Comparison of ENCODE assay signal across 15 cellular contexts in genomic region chr17:59778996-59779395, GRCh38.
DNase-seq lines count a peak whose midpoint lies in the region; ATAC-seq and TF ChIP-seq lines count a peak whose summit lies in the region.
"Had no signal": no experiment of that assay in that cellular context is flagged by ENCODE, and none has a peak within 500 bp of the region (broad histone marks: within the 10 kb centered on the region; RNA-seq: fewer than 3 reads in every experiment).

No MANE protein-coding gene starts in this region.

- no peaks in the 10 kb centered on the region for H3K4me1 ChIP-seq in breast epithelium
- H3K4me1 ChIP-seq in mesenchymal stem cell (ENCODE audit: control insufficient read depth, insufficient read depth, low read depth, low read length): peaks cover 4% of the 10 kb centered on the region
- H3K4me1 ChIP-seq in PC-9 (replicated peaks; ENCODE audit: insufficient read depth): peaks cover 51% of the 10 kb centered on the region

- DNase-seq in MCF 10A (ENCODE audit: unreplicated experiment): no peak
- no peak for DNase-seq in breast epithelium (ENCODE audit: low spot score in 2 of 2)
- DNase-seq in activated B cell treated with CpG ODN at 0.5 μM for 24 hours: no peak
- DNase-seq in mesenchymal stem cell: no peak
- no peak for DNase-seq in type B pancreatic cell (ENCODE audit: extremely low spot score, unreplicated experiment)
- no peak for DNase-seq in PC-9
- DNase-seq in stimulated activated CD4-positive, alpha-beta T cell treated with anti-CD3 and anti-CD28 coated beads, Interleukin-2, amount 100 ng/mL, for 24 hours: no peak
- no peak for DNase-seq in RPMI8226
- DNase-seq: activated effector memory CD4-positive, alpha-beta T cell treated with anti-CD3 and anti-CD28 coated beads, Interleukin-2, amount 50 U/mL, for 16 hours; midbrain; NCI-H1694; NCI-H446; psoas muscle had no signal

- CTCF ChIA-PET in MCF 10A (lab: Yijun Ruan, JAX): interaction anchor here (0.7 to 1.4 kb wide), 2 partner anchors 10 to 25 kb away, joined by 4 to 5 read pairs; no protein-coding TSS in a partner anchor
- CTCF ChIA-PET in activated B cell treated with CpG ODN at 0.5 μM for 24 hours (lab: Charles Lee): interaction anchor here (1.0 to 2.0 kb wide), 3 partner anchors 25 to 80 kb away, joined by 3 to 7 read pairs (median 5); no protein-coding TSS in a partner anchor
- CTCF ChIA-PET in PC-9 (lab: Charles Lee): no interaction called here

- WGBS in mesenchymal stem cell: 96% methylated on average over 4 of the region's 4 CpGs

- peak overlapping the region; percentile 37 to 61 for H2BK12ac ChIP-seq in mesenchymal stem cell (ENCODE audit: low read length in 2 of 2)

- no TSS peak for BruUV-seq in MCF 10A (replicated peaks; lab: Mats Ljungman, UMichigan)
- BruUV-seq in PC-9 (replicated peaks; lab: Mats Ljungman, UMichigan): no TSS peak

- H3F3A ChIP-seq in PC-9 (ENCODE audit: insufficient read depth, low read depth): peaks cover 32% of the 10 kb centered on the region

- H2AK5ac ChIP-seq in mesenchymal stem cell (ENCODE audit: low read length, severe bottlenecking): peak overlapping the region; percentile 85

- H3K36me3 ChIP-seq in breast epithelium: no peaks in the 10 kb centered on the region
- peaks cover 13 to 46% of the 10 kb centered on the region in 2 experiments for H3K36me3 ChIP-seq in mesenchymal stem cell (ENCODE audit: control insufficient read depth in 1 of 2, insufficient read depth in 2 of 2, low read depth in 1 of 2, low read length in 2 of 2)
- H3K36me3 ChIP-seq in PC-9 (ENCODE audit: low read depth): peaks cover 32% of the 10 kb centered on the region

- H4K91ac ChIP-seq in mesenchymal stem cell (ENCODE audit: low read length): peak overlapping the region; percentile 53

- H3K79me1 ChIP-seq in mesenchymal stem cell (replicated peaks; ENCODE audit: low read length, poor library complexity, severe bottlenecking): peaks cover 13% of the 10 kb centered on the region

- H3K4me3 ChIP-seq in breast epithelium (no peak overlapping the region), mesenchymal stem cell (ENCODE audit: insufficient read depth in 1 of 2, low read depth in 1 of 2, low read length in 2 of 2) (no peak overlapping the region), PC-9 (no peak overlapping the region)
- H3K4me3 ChIP-seq: gastroesophageal sphincter, psoas muscle, thoracic aorta had no signal

- peak overlapping the region; percentile 33 to 35 for H3K18ac ChIP-seq in mesenchymal stem cell (ENCODE audit: low read depth in 1 of 2, low read length in 2 of 2)

- H3K23ac ChIP-seq in mesenchymal stem cell (ENCODE audit: low read length in 2 of 2): no peak overlapping the region

- no peaks in the 10 kb centered on the region for H4K20me1 ChIP-seq in PC-9 (ENCODE audit: insufficient read depth)

- H3K36me3 Mint-ChIP-seq in MCF 10A (ENCODE audit: insufficient read depth, unreplicated experiment) (peaks cover 41% of the 10 kb centered on the region), activated B cell treated with CpG ODN at 0.5 μM for 24 hours (ENCODE audit: low read depth) (peaks cover 43% of the 10 kb centered on the region), type B pancreatic cell (peaks cover 35% of the 10 kb centered on the region)

- H2AFZ ChIP-seq in mesenchymal stem cell (ENCODE audit: low read depth, low read length) (no peak overlapping the region), PC-9 (no peak overlapping the region)

- H3K4ac ChIP-seq in mesenchymal stem cell (ENCODE audit: low read depth in 1 of 2, low read length in 2 of 2): no peak overlapping the region

- H3K27me3 Mint-ChIP-seq in MCF 10A (ENCODE audit: insufficient read depth, unreplicated experiment) (no peaks in the 10 kb centered on the region), activated B cell treated with CpG ODN at 0.5 μM for 24 hours (no peaks in the 10 kb centered on the region), type B pancreatic cell (no peaks in the 10 kb centered on the region)

- peaks cover 11% of the 10 kb centered on the region for H3K79me2 ChIP-seq in PC-9 (ENCODE audit: low read depth)

- H4K8ac ChIP-seq in mesenchymal stem cell (ENCODE audit: low read length): no peak overlapping the region

- no peak for TF ChIP-seq POLR2A in breast epithelium (IDR thresholded peaks at IDR 0.05)

- ATAC-seq in activated B cell treated with CpG ODN at 0.5 μM for 24 hours (ENCODE audit: low read depth): no peak
- ATAC-seq: gastroesophageal sphincter had no signal

- H3K4me2 ChIP-seq in mesenchymal stem cell (ENCODE audit: low read length, poor library complexity, severe bottlenecking): no peak overlapping the region
- no peak overlapping the region for H3K4me2 ChIP-seq in PC-9

- H3K4me3 Mint-ChIP-seq in MCF 10A (ENCODE audit: unreplicated experiment) (no peak overlapping the region), activated B cell treated with CpG ODN at 0.5 μM for 24 hours (no peak overlapping the region), type B pancreatic cell (no peak overlapping the region)

- intact Hi-C loops in MCF 10A (cut with micrococcal nuclease) (no loop called here), breast epithelium (cut with DNase I; ENCODE audit: low total_unique reads) (loop anchor here (10.0 kb wide), 1 partner anchor 1146 kb away; no protein-coding TSS in a partner anchor), activated B cell treated with CpG ODN at 0.5 μM for 24 hours (cut with micrococcal nuclease) (no loop called here), PC-9 (cut with micrococcal nuclease; ENCODE audit: unreplicated experiment) (no loop called here)

- H3K27me3 ChIP-seq in breast epithelium (no peaks in the 10 kb centered on the region), mesenchymal stem cell (ENCODE audit: control insufficient read depth in 1 of 2, insufficient read depth in 1 of 2, low read length in 2 of 2) (no peaks in the 10 kb centered on the region), PC-9 (ENCODE audit: insufficient read depth, low read depth) (no peaks in the 10 kb centered on the region)
- H3K27me3 ChIP-seq: gastroesophageal sphincter had no signal

- H3K14ac ChIP-seq in mesenchymal stem cell (ENCODE audit: low read length in 2 of 2): no peak overlapping the region

- H2BK15ac ChIP-seq in mesenchymal stem cell (ENCODE audit: low read depth, poor library complexity, severe bottlenecking): no peak overlapping the region

- POLR2A ChIA-PET in MCF 10A (lab: Yijun Ruan, JAX) (interaction anchor here (11.0 kb wide), 1 partner anchor 63 kb away, joined by 720 read pairs; no protein-coding TSS in a partner anchor), activated B cell treated with CpG ODN at 0.5 μM for 24 hours (lab: Charles Lee) (no interaction called here), PC-9 (lab: Charles Lee; ENCODE audit: unreplicated experiment) (interaction anchor here (0.6 to 0.7 kb wide), 2 partner anchors 9 to 27 kb away, joined by 3 to 5 read pairs; no protein-coding TSS in a partner anchor)

- H3K4me1 Mint-ChIP-seq in MCF 10A (ENCODE audit: insufficient read depth, unreplicated experiment) (peaks cover 11% of the 10 kb centered on the region), activated B cell treated with CpG ODN at 0.5 μM for 24 hours (peaks cover 26% of the 10 kb centered on the region), type B pancreatic cell (ENCODE audit: unreplicated experiment) (peaks cover 10% of the 10 kb centered on the region)

- H3K9me3 Mint-ChIP-seq in MCF 10A (ENCODE audit: unreplicated experiment) (peaks cover 6% of the 10 kb centered on the region), activated B cell treated with CpG ODN at 0.5 μM for 24 hours (peaks cover 5% of the 10 kb centered on the region), type B pancreatic cell (no peaks in the 10 kb centered on the region)

- H3K9me3 ChIP-seq in breast epithelium (no peaks in the 10 kb centered on the region), mesenchymal stem cell (ENCODE audit: control insufficient read depth, low read length) (peaks cover 3% of the 10 kb centered on the region), PC-9 (ENCODE audit: insufficient read depth, low read depth) (no peaks in the 10 kb centered on the region)
- H3K9me3 ChIP-seq: gastroesophageal sphincter, psoas muscle, thoracic aorta had no signal

- no peak overlapping the region for H3K9ac ChIP-seq in mesenchymal stem cell (ENCODE audit: low read length)

- H2BK120ac ChIP-seq in mesenchymal stem cell (ENCODE audit: low read depth, low read length): peak overlapping the region; percentile 61

- no peaks in the 10 kb centered on the region for H3K9me2 ChIP-seq in PC-9 (ENCODE audit: insufficient read depth)

- TF ChIP-seq CTCF in MCF 10A (IDR thresholded peaks at IDR 0.05; ENCODE audit: unreplicated experiment) (no peak), breast epithelium (IDR thresholded peaks at IDR 0.05) (no peak), activated B cell treated with CpG ODN at 0.5 μM for 24 hours (IDR thresholded peaks at IDR 0.05) (no peak), type B pancreatic cell (conservative IDR thresholded peaks at IDR 0.05) (no peak), PC-9 (conservative IDR thresholded peaks at IDR 0.05) (no peak)

- H3K27ac Mint-ChIP-seq in MCF 10A (ENCODE audit: low read depth, unreplicated experiment) (peak overlapping the region; percentile 59), activated B cell treated with CpG ODN at 0.5 μM for 24 hours (peak overlapping the region; percentile 54), type B pancreatic cell (peak overlapping the region; percentile 9)

- no peak overlapping the region for H3K27ac ChIP-seq in breast epithelium
- no peak overlapping the region for H3K27ac ChIP-seq in mesenchymal stem cell (ENCODE audit: low read length, poor library complexity, severe bottlenecking)
- no peak overlapping the region for H3K27ac ChIP-seq in PC-9
- H3K27ac ChIP-seq: gastroesophageal sphincter, psoas muscle, thoracic aorta had no signal

- no peak overlapping the region for H2BK5ac ChIP-seq in mesenchymal stem cell (ENCODE audit: low read depth, low read length, poor library complexity, severe bottlenecking)

Comparison
In these comparisons a context has a peak if more than half of its experiments do, and no peak if none do; other contexts are left out.
1. H3K27ac Mint-ChIP-seq: peak in every context shown above with its lines; median percentile 59 in MCF 10A; 54 in activated B cell treated with CpG ODN at 0.5 μM for 24 hours; 9 in type B pancreatic cell.